Comparison of ENCODE assay signal across 12 cellular contexts in the genomic region with DNA sequence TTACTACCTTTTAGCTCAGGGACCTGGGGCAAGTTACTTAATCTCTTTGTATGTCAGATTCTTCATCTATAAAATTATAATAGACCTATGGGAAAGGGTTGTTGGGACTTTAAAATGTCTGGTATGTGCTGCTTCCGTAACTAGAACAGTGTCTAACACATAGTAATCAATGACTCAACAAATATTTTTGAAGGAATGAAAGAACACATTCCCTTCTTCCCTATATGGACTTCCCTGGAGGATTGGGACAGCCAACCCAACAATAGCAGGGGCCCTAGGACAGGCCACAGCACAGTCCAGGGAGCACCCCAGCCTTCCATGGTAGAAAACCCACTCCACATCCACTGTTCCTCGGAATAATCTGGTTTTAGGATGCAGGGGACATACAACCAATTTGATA. TPM values are rescaled to one million over a fixed set of nuclear protein-coding genes. Genes with fewer than 3 reads are reported as not detected.
DNase-seq lines count a peak whose midpoint lies in the region; ATAC-seq and TF ChIP-seq lines count a peak whose summit lies in the region.
"Had no signal": no experiment of that assay in that cellular context is flagged by ENCODE, and none has a peak within 500 bp of the region (broad histone marks: within the 10 kb centered on the region; RNA-seq: fewer than 3 reads in every experiment).

No MANE protein-coding gene starts in this region.

- H3K27me3 ChIP-seq in foreskin keratinocyte: no peaks in the 10 kb centered on the region

- H3K36me3 ChIP-seq in HEK293 (ENCODE audit: control insufficient read depth in 2 of 2, insufficient read depth in 1 of 2, low read length in 2 of 2): no peaks in the 10 kb centered on the region

- DNase-seq in amniotic stem cell (lab: John Stamatoyannopoulos, UW) (peak; percentile 45), foreskin keratinocyte (peak; percentile 91 to 95), stromal cell of bone marrow (ENCODE audit: low read depth) (peak; percentile 31), inferior parietal cortex (ENCODE audit: extremely low spot score) (no peak), hippocampal formation (lab: John Stamatoyannopoulos, UW) (no peak)
- no peak for DNase-seq in stimulated activated naive CD4-positive, alpha-beta T cell treated with Interleukin-2 at 50 U/mL for 16 hours (lab: John Stamatoyannopoulos, UW)
- no peak for DNase-seq in stimulated activated CD8-positive, alpha-beta memory T cell treated with anti-CD3 and anti-CD28 coated beads, Interleukin-4, amount 100 ng/mL, for 48 hours
- DNase-seq: activated effector memory CD4-positive, alpha-beta T cell treated with Interleukin-2 at 50 U/mL for 16 hours; MV-4-11 had no signal

- H3K4me1 ChIP-seq in HEK293 (ENCODE audit: control insufficient read depth, insufficient read depth, low read length) (peaks cover 3% of the 10 kb centered on the region), foreskin keratinocyte (peaks cover 53% of the 10 kb centered on the region)

- no peak overlapping the region for H3K27ac ChIP-seq in HEK293 (ENCODE audit: extremely low read depth, low read depth, low read length)
- H3K27ac ChIP-seq in foreskin keratinocyte: peak overlapping the region; percentile 40
- H3K27ac ChIP-seq: VCaP had no signal

- peak; percentile 72 for ATAC-seq in foreskin keratinocyte
- ATAC-seq: esophagus mucosa had no signal

- H3K4me3 ChIP-seq in HEK293 (ENCODE audit: low read depth, low read length): no peak overlapping the region

- CTCF ChIA-PET in HEK293 (lab: Yijun Ruan, JAX): interaction anchor here (1.5 kb wide), 1 partner anchor 11 kb away, joined by 4 read pairs; no protein-coding TSS in a partner anchor

- no peaks in the 10 kb centered on the region for H3K9me3 ChIP-seq in HEK293 (ENCODE audit: control insufficient read depth, insufficient read depth, low read depth, low read length)

- POLR2A ChIA-PET in HEK293 (lab: Yijun Ruan, JAX): no interaction called here

- TF ChIP-seq CTCF in HEK293 (tag by site-specific recombination; IDR thresholded peaks at IDR 0.05): no peak
- no peak for TF ChIP-seq CTCF in foreskin keratinocyte (conservative IDR thresholded peaks at IDR 0.05)

TF ChIP-seq in HEK293, 187 proteins besides CTCF, POLR2A, EP300 and RAD21:
- TF ChIP-seq, protein P1, sequence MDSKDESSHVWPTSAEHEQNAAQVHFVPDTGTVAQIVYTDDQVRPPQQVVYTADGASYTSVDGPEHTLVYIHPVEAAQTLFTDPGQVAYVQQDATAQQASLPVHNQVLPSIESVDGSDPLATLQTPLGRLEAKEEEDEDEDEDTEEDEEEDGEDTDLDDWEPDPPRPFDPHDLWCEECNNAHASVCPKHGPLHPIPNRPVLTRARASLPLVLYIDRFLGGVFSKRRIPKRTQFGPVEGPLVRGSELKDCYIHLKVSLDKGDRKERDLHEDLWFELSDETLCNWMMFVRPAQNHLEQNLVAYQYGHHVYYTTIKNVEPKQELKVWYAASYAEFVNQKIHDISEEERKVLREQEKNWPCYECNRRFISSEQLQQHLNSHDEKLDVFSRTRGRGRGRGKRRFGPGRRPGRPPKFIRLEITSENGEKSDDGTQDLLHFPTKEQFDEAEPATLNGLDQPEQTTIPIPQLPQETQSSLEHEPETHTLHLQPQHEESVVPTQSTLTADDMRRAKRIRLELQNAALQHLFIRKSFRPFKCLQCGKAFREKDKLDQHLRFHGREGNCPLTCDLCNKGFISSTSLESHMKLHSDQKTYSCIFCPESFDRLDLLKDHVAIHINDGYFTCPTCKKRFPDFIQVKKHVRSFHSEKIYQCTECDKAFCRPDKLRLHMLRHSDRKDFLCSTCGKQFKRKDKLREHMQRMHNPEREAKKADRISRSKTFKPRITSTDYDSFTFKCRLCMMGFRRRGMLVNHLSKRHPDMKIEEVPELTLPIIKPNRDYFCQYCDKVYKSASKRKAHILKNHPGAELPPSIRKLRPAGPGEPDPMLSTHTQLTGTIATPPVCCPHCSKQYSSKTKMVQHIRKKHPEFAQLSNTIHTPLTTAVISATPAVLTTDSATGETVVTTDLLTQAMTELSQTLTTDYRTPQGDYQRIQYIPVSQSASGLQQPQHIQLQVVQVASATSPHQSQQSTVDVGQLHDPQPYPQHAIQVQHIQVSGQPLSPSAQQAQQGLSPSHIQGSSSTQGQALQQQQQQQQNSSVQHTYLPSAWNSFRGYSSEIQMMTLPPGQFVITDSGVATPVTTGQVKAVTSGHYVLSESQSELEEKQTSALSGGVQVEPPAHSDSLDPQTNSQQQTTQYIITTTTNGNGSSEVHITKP (tag by site-specific recombination; IDR thresholded peaks at IDR 0.05): peak; percentile 22; the same call in 1 of the 2 replicates
- no peak for TF ChIP-seq ZNF394 (tag by site-specific recombination; IDR thresholded peaks at IDR 0.05; ENCODE audit: borderline replicate concordance)
TF ChIP-seq in HEK293: peak in this region for 1.

RNA-seq across cellular contexts. Expression of a gene that starts 50.7 kb away (rescaled TPM):
- 44.0 and 48.9 TPM in 2 replicates for total RNA-seq in foreskin keratinocyte
- 44.3 and 48.5 TPM in 2 replicates for polyA plus RNA-seq in foreskin keratinocyte

Comparison
In these comparisons a context has a peak if more than half of its experiments do, and no peak if none do; other contexts are left out.
1. DNase-seq: peak in amniotic stem cell (single experiment), foreskin keratinocyte (2 of 2) and stromal cell of bone marrow (single experiment); none in inferior parietal cortex (single experiment), hippocampal formation (0 of 2), stimulated activated naive CD4-positive, alpha-beta T cell treated with Interleukin-2 at 50 U/mL for 16 hours (single experiment) and stimulated activated CD8-positive, alpha-beta memory T cell treated with anti-CD3 and anti-CD28 coated beads, Interleukin-4, amount 100 ng/mL, for 48 hours (single experiment).